23 cellular contexts compared by ENCODE assay signal in the genomic region with DNA sequence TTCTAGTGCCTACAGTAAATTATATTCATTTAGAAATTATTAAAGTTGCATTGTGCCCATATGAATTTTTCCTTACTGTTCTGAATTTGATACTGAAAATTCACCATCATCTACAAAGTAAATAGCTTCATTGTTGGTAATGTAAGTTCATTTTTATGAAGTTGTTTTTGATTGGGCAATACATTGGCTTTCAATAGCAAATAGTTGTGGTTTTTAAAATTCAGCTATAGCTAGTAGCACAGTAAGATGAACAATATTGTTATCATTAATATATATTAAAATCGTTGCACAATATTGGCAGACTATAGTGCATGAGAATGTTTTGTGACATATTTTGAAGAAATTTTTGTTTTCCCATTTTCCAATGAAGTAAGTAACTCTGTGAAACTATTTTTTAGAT.
DNase-seq lines count a peak whose midpoint lies in the region; ATAC-seq, FAIRE-seq and TF ChIP-seq lines count a peak whose summit lies in the region.
"Had no signal": no experiment of that assay in that cellular context is flagged by ENCODE, and none has a peak within 500 bp of the region (broad histone marks: within the 10 kb centered on the region; RNA-seq: fewer than 3 reads in every experiment).

No MANE protein-coding gene starts in this region.

- H3K9me3 ChIP-seq in HepG2 (ENCODE audit: low read length) = peaks cover 70% of the 10 kb centered on the region
- no peaks in the 10 kb centered on the region for H3K9me3 ChIP-seq in right lobe of liver
- H3K9me3 ChIP-seq in thyroid gland = no peaks in the 10 kb centered on the region
- H3K9me3 ChIP-seq: BLaER1 treated with 17β-estradiol and CSF1 and Interleukin-3, amounts not matched to agents 10 nM and 100 nM; Caco-2 had no signal

- POLR2A ChIA-PET in HepG2 (lab: Yijun Ruan, JAX) = no interaction called here

- in situ Hi-C loops in HepG2 (cut with HindIII; ENCODE audit: extremely low pct_ligation_motif_present, low pct_unique_long_range_greater_than_20kb) = no loop called here

- no peak overlapping the region for H3K9ac ChIP-seq in HepG2 (ENCODE audit: insufficient read depth, low read depth, low read length)
- H3K9ac ChIP-seq: BLaER1 treated with 17β-estradiol and CSF1 and Interleukin-3, amounts not matched to agents 10 nM and 100 nM had no signal

- TF ChIP-seq POLR2A in HepG2 (IDR thresholded peaks at IDR 0.05; ENCODE audit: insufficient read depth in 1 of 2, low read depth in 2 of 2, low read length in 2 of 2) (no peak), right lobe of liver (IDR thresholded peaks at IDR 0.05) (no peak), thyroid gland (IDR thresholded peaks at IDR 0.05) (no peak)

- intact Hi-C loops in HepG2 (cut with micrococcal nuclease; ENCODE audit: unreplicated experiment) (no loop called here), right lobe of liver (cut with DNase I) (no loop called here), thyroid gland (cut with DNase I) (no loop called here), sciatic nerve (cut with DNase I) (no loop called here)

- ATAC-seq in HepG2 (no peak), right lobe of liver (no peak), HG03521 (IDR thresholded peaks at IDR 0.05; ENCODE audit: unreplicated experiment) (no peak), sciatic nerve (no peak)
- ATAC-seq: PC-3 had no signal

- no peak overlapping the region for H2AFZ ChIP-seq in HepG2 (ENCODE audit: low read length)

- FAIRE-seq in HepG2 (lab: Jason Lieb, UNC) = no peak
- FAIRE-seq: G401.6, GM18507 had no signal

- H3K27ac ChIP-seq in HepG2 (ENCODE audit: extremely low read length, insufficient read depth, low read length) = no peak overlapping the region
- no peak overlapping the region for H3K27ac ChIP-seq in right lobe of liver
- H3K27ac ChIP-seq in thyroid gland = no peak overlapping the region
- H3K27ac ChIP-seq: 22Rv1; BLaER1 treated with 17β-estradiol and CSF1 and Interleukin-3, amounts not matched to agents 10 nM and 100 nM had no signal

- no peak for TF ChIP-seq CTCF in HepG2 (CRISPR knock-in tag; IDR thresholded peaks at IDR 0.05)
- no peak for TF ChIP-seq CTCF in right lobe of liver (IDR thresholded peaks at IDR 0.05)
- TF ChIP-seq CTCF in cardiac fibroblast (IDR thresholded peaks at IDR 0.05; ENCODE audit: low read depth, low read length) = no peak
- no peak for TF ChIP-seq CTCF in fibroblast of the aortic adventitia (IDR thresholded peaks at IDR 0.05; ENCODE audit: insufficient read depth, low read length)
- no peak for TF ChIP-seq CTCF in thyroid gland (IDR thresholded peaks at IDR 0.05)

- no peak overlapping the region for H3K4me3 ChIP-seq in HepG2 (replicated peaks in 1 of 3; ENCODE audit: insufficient read depth in 1 of 3, low read depth in 2 of 3, low read length in 3 of 3)
- no peak overlapping the region for H3K4me3 ChIP-seq in right lobe of liver
- no peak overlapping the region for H3K4me3 ChIP-seq in cardiac fibroblast (replicated peaks in 1 of 2; ENCODE audit: low read depth in 2 of 2, low read length in 2 of 2)
- no peak overlapping the region for H3K4me3 ChIP-seq in fibroblast of the aortic adventitia (ENCODE audit: low read depth, low read length)
- H3K4me3 ChIP-seq in thyroid gland (replicated peaks in 1 of 3) = no peak overlapping the region
- H3K4me3 ChIP-seq: BLaER1 treated with 17β-estradiol and CSF1 and Interleukin-3, amounts not matched to agents 10 nM and 100 nM had no signal

- H3K36me3 ChIP-seq in HepG2 (replicated peaks in 1 of 2; ENCODE audit: control insufficient read depth in 1 of 2, insufficient read depth in 2 of 2, low read length in 2 of 2) (no peaks in the 10 kb centered on the region), right lobe of liver (no peaks in the 10 kb centered on the region), thyroid gland (no peaks in the 10 kb centered on the region)
- H3K36me3 ChIP-seq: BLaER1 treated with 17β-estradiol and CSF1 and Interleukin-3, amounts not matched to agents 10 nM and 100 nM had no signal

- TF ChIP-seq EP300 in HepG2 (IDR thresholded peaks at IDR 0.05; ENCODE audit: low read depth in 2 of 2, low read length in 2 of 2) = no peak
- no peak for TF ChIP-seq EP300 in HepG2 (CRISPR knock-in tag; IDR thresholded peaks at IDR 0.05; ENCODE audit: borderline replicate concordance)

- TF ChIP-seq RAD21 in HepG2 (CRISPR knock-in tag; IDR thresholded peaks at IDR 0.05) = no peak

- no peak overlapping the region for H3K4me2 ChIP-seq in HepG2 (ENCODE audit: low read depth, low read length)
- H3K4me2 ChIP-seq: BLaER1 treated with 17β-estradiol and CSF1 and Interleukin-3, amounts not matched to agents 10 nM and 100 nM had no signal

- H3K27me3 ChIP-seq in HepG2 (ENCODE audit: control insufficient read depth in 1 of 2, insufficient read depth in 2 of 2, low read length in 2 of 2) (no peaks in the 10 kb centered on the region), right lobe of liver (no peaks in the 10 kb centered on the region), thyroid gland (no peaks in the 10 kb centered on the region)
- H3K27me3 ChIP-seq: BLaER1 treated with 17β-estradiol and CSF1 and Interleukin-3, amounts not matched to agents 10 nM and 100 nM had no signal

- no peaks in the 10 kb centered on the region for H4K20me1 ChIP-seq in HepG2 (ENCODE audit: insufficient read depth, low read length)
- H4K20me1 ChIP-seq: BLaER1 treated with 17β-estradiol and CSF1 and Interleukin-3, amounts not matched to agents 10 nM and 100 nM had no signal

- no peaks in the 10 kb centered on the region for H3K79me2 ChIP-seq in HepG2 (ENCODE audit: insufficient read depth, low read length)

- H3K4me1 ChIP-seq in HepG2 (ENCODE audit: insufficient read depth, low read length) = no peaks in the 10 kb centered on the region
- H3K4me1 ChIP-seq in right lobe of liver = no peaks in the 10 kb centered on the region
- H3K4me1 ChIP-seq in thyroid gland = peaks cover 8 to 9% of the 10 kb centered on the region in 2 donors
- H3K4me1 ChIP-seq: BLaER1 treated with 17β-estradiol and CSF1 and Interleukin-3, amounts not matched to agents 10 nM and 100 nM; Caco-2 had no signal

- BruUV-seq in HepG2 (replicated peaks; lab: Mats Ljungman, UMichigan) = no TSS peak

- 0% methylated on average over 1 of the region's 1 CpG for WGBS in HepG2 (ENCODE audit: low lambda C conversion rate)
- WGBS in right lobe of liver (ENCODE audit: insufficient coverage, low coverage, low lambda C conversion rate, missing lambda C conversion rate) = 31% methylated on average over 1 of the region's 1 CpG
- 90 to 91% methylated on average over 1 of the region's 1 CpG for WGBS in thyroid gland, 2 donors

- CTCF ChIA-PET in HepG2 (lab: Yijun Ruan, JAX; ENCODE audit: low intra/inter-chr PET ratio, low total read pairs) = no interaction called here

- no peak for DNase-seq in HepG2 (ENCODE audit: low spot score)
- DNase-seq in right lobe of liver = no peak
- DNase-seq in cardiac fibroblast (ENCODE audit: low read depth in 2 of 2) = peak; percentile 29 to 46
- peak; percentile 41 for DNase-seq in fibroblast of the aortic adventitia (ENCODE audit: low read depth)
- no peak for DNase-seq in Kasumi-1 (lab: John Stamatoyannopoulos, UW)
- DNase-seq in thyroid gland = no peak
- no peak for DNase-seq in sciatic nerve (ENCODE audit: low spot score)
- DNase-seq: ACHN; Caco-2; CD4-positive, alpha-beta memory T cell; DND-41; KBM-7; NCI-H1092; NCI-H1436; NCI-H2081; NCI-H526; PC-3; Right ventricle myocardium superior had no signal

TF ChIP-seq in HepG2, 621 proteins besides CTCF, POLR2A, EP300 and RAD21:
- peak; percentile 71 for TF ChIP-seq CEBPB (IDR thresholded peaks at IDR 0.05; ENCODE audit: borderline replicate concordance, low read depth, low read length)
- no peak for TF ChIP-seq TCF7L2 (IDR thresholded peaks at IDR 0.05; ENCODE audit: low read depth, low read length)

Comparison
In these comparisons a context has a peak if more than half of its experiments do, and no peak if none do; other contexts are left out.
1. DNase-seq: peak in cardiac fibroblast (2 of 2) and fibroblast of the aortic adventitia (single experiment); none in HepG2 (single experiment), right lobe of liver (0 of 3), Kasumi-1 (0 of 2), thyroid gland (0 of 2) and sciatic nerve (single experiment).